In genomic region chr12:124668602-124669001, GRCh38 we compare ENCODE assay signal across 19 cellular contexts.
DNase-seq lines count a peak whose midpoint lies in the region; ATAC-seq, FAIRE-seq and TF ChIP-seq lines count a peak whose summit lies in the region.
"Had no signal": no experiment of that assay in that cellular context is flagged by ENCODE, and none has a peak within 500 bp of the region (broad histone marks: within the 10 kb centered on the region; RNA-seq: fewer than 3 reads in every experiment).

No MANE protein-coding gene starts in this region.

- CTCF ChIA-PET in HepG2 (lab: Yijun Ruan, JAX; ENCODE audit: low intra/inter-chr PET ratio, low total read pairs), result no interaction called here

- peak overlapping the region; percentile 45 for H3K27ac Mint-ChIP-seq in dendritic cell treated with granulocyte-macrophage colony-stimulating factor and Interleukin-4, amounts not matched to agents 40 ng/mL and 50 ng/mL, for 4 days
- H3K27ac Mint-ChIP-seq in activated T-cell treated with anti-CD3 and anti-CD28 coated beads, Interleukin-2, amount 50 U/mL, for 72 hours, result no peak overlapping the region
- H3K27ac Mint-ChIP-seq: CD4-positive, alpha-beta T cell; memory B cell; nephron progenitor cell had no signal

- in situ Hi-C loops in HepG2 (cut with HindIII; ENCODE audit: extremely low pct_ligation_motif_present, low pct_unique_long_range_greater_than_20kb), result no loop called here

- DNase-seq in right lobe of liver, result no peak
- no peak for DNase-seq in HepG2 (ENCODE audit: low spot score)
- DNase-seq in lower lobe of right lung, result no peak
- no peak for DNase-seq in upper lobe of right lung
- DNase-seq in urothelium cell line (ENCODE audit: low spot score), result no peak
- DNase-seq in activated T-cell treated with anti-CD3 and anti-CD28 coated beads, Interleukin-2, amount 50 U/mL, for 72 hours, result no peak
- DNase-seq: activated CD4-positive, alpha-beta T cell treated with anti-CD3 and anti-CD28 coated beads, Interleukin-2, amount 50 U/mL, for 48 hours; activated naive CD4-positive, alpha-beta T cell treated with Interleukin-2 at 50 U/mL for 16 hours; CD4-positive, alpha-beta T cell; nephron progenitor cell; psoas muscle; stimulated activated CD4-positive, alpha-beta T cell treated with anti-CD3 and anti-CD28 coated beads, Interleukin-12 subunit alpha, Interleukin-12 subunit beta, amount 100 ng/mL, for 4 hours; thyroid gland had no signal

- H3K9ac ChIP-seq in HepG2 (ENCODE audit: insufficient read depth, low read depth, low read length), result no peak overlapping the region

- H3K27me3 Mint-ChIP-seq in dendritic cell treated with granulocyte-macrophage colony-stimulating factor and Interleukin-4, amounts not matched to agents 40 ng/mL and 50 ng/mL, for 4 days, result no peaks in the 10 kb centered on the region
- no peaks in the 10 kb centered on the region for H3K27me3 Mint-ChIP-seq in activated T-cell treated with anti-CD3 and anti-CD28 coated beads, Interleukin-2, amount 50 U/mL, for 72 hours (ENCODE audit: low read depth)
- H3K27me3 Mint-ChIP-seq: CD4-positive, alpha-beta T cell had no signal

- H3K27me3 ChIP-seq in right lobe of liver, result no peaks in the 10 kb centered on the region
- H3K27me3 ChIP-seq in HepG2 (ENCODE audit: control insufficient read depth in 1 of 2, insufficient read depth in 2 of 2, low read length in 2 of 2), result peaks cover 4 to 32% of the 10 kb centered on the region in 2 experiments; a peak in 4 of 5 replicates
- no peaks in the 10 kb centered on the region for H3K27me3 ChIP-seq in lower lobe of right lung (ENCODE audit: low read depth)
- H3K27me3 ChIP-seq in upper lobe of right lung, result no peaks in the 10 kb centered on the region
- H3K27me3 ChIP-seq: ascending aorta, thyroid gland had no signal

- 47% methylated on average over 6 of the region's 8 CpGs for WGBS in right lobe of liver (ENCODE audit: insufficient coverage, low coverage, low lambda C conversion rate, missing lambda C conversion rate)
- 35% methylated on average over 8 of the region's 8 CpGs for WGBS in HepG2 (ENCODE audit: low lambda C conversion rate)

- H3K9me3 ChIP-seq in right lobe of liver (no peaks in the 10 kb centered on the region), HepG2 (ENCODE audit: low read length) (0 out of 2 replicates have a peak, but pooled peaks cover 5% of the 10 kb centered on the region), lower lobe of right lung (peaks cover 8% of the 10 kb centered on the region), upper lobe of right lung (no peaks in the 10 kb centered on the region)
- H3K9me3 ChIP-seq: thyroid gland had no signal

- H3K4me1 Mint-ChIP-seq in dendritic cell treated with granulocyte-macrophage colony-stimulating factor and Interleukin-4, amounts not matched to agents 40 ng/mL and 50 ng/mL, for 4 days (ENCODE audit: low read depth), result peaks cover 29% of the 10 kb centered on the region
- no peaks in the 10 kb centered on the region for H3K4me1 Mint-ChIP-seq in activated T-cell treated with anti-CD3 and anti-CD28 coated beads, Interleukin-2, amount 50 U/mL, for 72 hours (ENCODE audit: low read depth)
- H3K4me1 Mint-ChIP-seq: nephron progenitor cell had no signal

- POLR2A ChIA-PET in HepG2 (lab: Yijun Ruan, JAX), result no interaction called here

- TF ChIP-seq EP300 in HepG2 (IDR thresholded peaks at IDR 0.05; ENCODE audit: low read depth in 2 of 2, low read length in 2 of 2) (no peak), HepG2 (CRISPR knock-in tag; IDR thresholded peaks at IDR 0.05; ENCODE audit: borderline replicate concordance) (no peak)

- no peak overlapping the region for H2AFZ ChIP-seq in HepG2 (ENCODE audit: low read length)

- ATAC-seq in right lobe of liver (peak in 3 of 4 donors; percentile 22 to 53 (median 45)), HepG2 (no peak), lower lobe of right lung (peak; percentile 43 to 51), upper lobe of right lung (peak; percentile 45), HG03135 (IDR thresholded peaks at IDR 0.05; ENCODE audit: unreplicated experiment) (no peak)
- ATAC-seq in activated T-cell treated with anti-CD3 and anti-CD28 coated beads, Interleukin-2, amount 50 U/mL, for 72 hours (replicated peaks in 1 of 2), result no peak
- ATAC-seq: psoas muscle had no signal

- no peak for TF ChIP-seq RAD21 in HepG2 (CRISPR knock-in tag; IDR thresholded peaks at IDR 0.05)

- intact Hi-C loops in right lobe of liver (cut with DNase I), result no loop called here
- intact Hi-C loops in HepG2 (cut with micrococcal nuclease; ENCODE audit: unreplicated experiment), result no loop called here
- intact Hi-C loops in dendritic cell treated with granulocyte-macrophage colony-stimulating factor and Interleukin-4, amounts not matched to agents 40 ng/mL and 50 ng/mL, for 4 days (cut with micrococcal nuclease), result no loop called here
- intact Hi-C loops in lower lobe of right lung (cut with DNase I), result no loop called here
- intact Hi-C loops in upper lobe of right lung (cut with DNase I), result no loop called here

- no peaks in the 10 kb centered on the region for H3K79me2 ChIP-seq in HepG2 (ENCODE audit: insufficient read depth, low read length)

- no peak overlapping the region for H3K4me3 Mint-ChIP-seq in dendritic cell treated with granulocyte-macrophage colony-stimulating factor and Interleukin-4, amounts not matched to agents 40 ng/mL and 50 ng/mL, for 4 days
- H3K4me3 Mint-ChIP-seq in activated T-cell treated with anti-CD3 and anti-CD28 coated beads, Interleukin-2, amount 50 U/mL, for 72 hours, result no peak overlapping the region
- H3K4me3 Mint-ChIP-seq: CD4-positive, alpha-beta T cell; memory B cell; nephron progenitor cell had no signal

- H3K4me3 ChIP-seq in right lobe of liver (no peak overlapping the region), HepG2 (replicated peaks in 1 of 3; ENCODE audit: insufficient read depth in 1 of 3, low read depth in 2 of 3, low read length in 3 of 3) (no peak overlapping the region), lower lobe of right lung (no peak overlapping the region), upper lobe of right lung (no peak overlapping the region)
- H3K4me3 ChIP-seq: ascending aorta, psoas muscle, thyroid gland had no signal

- H3K4me2 ChIP-seq in HepG2 (ENCODE audit: low read depth, low read length), result no peak overlapping the region

- H3K36me3 ChIP-seq in right lobe of liver (no peaks in the 10 kb centered on the region), HepG2 (replicated peaks in 1 of 2; ENCODE audit: control insufficient read depth in 1 of 2, insufficient read depth in 2 of 2, low read length in 2 of 2) (no peaks in the 10 kb centered on the region), lower lobe of right lung (no peaks in the 10 kb centered on the region), upper lobe of right lung (no peaks in the 10 kb centered on the region)
- H3K36me3 ChIP-seq: ascending aorta, thyroid gland had no signal

- BruUV-seq in HepG2 (replicated peaks; lab: Mats Ljungman, UMichigan), result no TSS peak

- TF ChIP-seq CTCF in right lobe of liver (IDR thresholded peaks at IDR 0.05), result no peak
- no peak for TF ChIP-seq CTCF in HepG2 (CRISPR knock-in tag; IDR thresholded peaks at IDR 0.05)
- no peak for TF ChIP-seq CTCF in lower lobe of right lung (IDR thresholded peaks at IDR 0.05)
- no peak for TF ChIP-seq CTCF in upper lobe of right lung (IDR thresholded peaks at IDR 0.05)

- H3K27ac ChIP-seq in right lobe of liver, result no peak overlapping the region
- no peak overlapping the region for H3K27ac ChIP-seq in HepG2 (ENCODE audit: extremely low read length, insufficient read depth, low read length)
- peak overlapping the region; percentile 62 for H3K27ac ChIP-seq in lower lobe of right lung
- H3K27ac ChIP-seq in upper lobe of right lung, result peak overlapping the region; percentile 68
- H3K27ac ChIP-seq: ascending aorta, psoas muscle, thyroid gland had no signal

- FAIRE-seq in HepG2 (lab: Jason Lieb, UNC), result no peak
- FAIRE-seq in urothelium cell line (lab: Jason Lieb, UNC), result no peak
- FAIRE-seq: colon, H1 had no signal

- peaks cover 15% of the 10 kb centered on the region for H3K9me3 Mint-ChIP-seq in dendritic cell treated with granulocyte-macrophage colony-stimulating factor and Interleukin-4, amounts not matched to agents 40 ng/mL and 50 ng/mL, for 4 days
- H3K9me3 Mint-ChIP-seq in activated T-cell treated with anti-CD3 and anti-CD28 coated beads, Interleukin-2, amount 50 U/mL, for 72 hours, result peaks cover 0 to 2% of the 10 kb centered on the region in 2 donors
- H3K9me3 Mint-ChIP-seq: CD4-positive, alpha-beta T cell had no signal

- peaks cover 16% of the 10 kb centered on the region for H3K36me3 Mint-ChIP-seq in dendritic cell treated with granulocyte-macrophage colony-stimulating factor and Interleukin-4, amounts not matched to agents 40 ng/mL and 50 ng/mL, for 4 days (ENCODE audit: low read depth)
- H3K36me3 Mint-ChIP-seq in activated T-cell treated with anti-CD3 and anti-CD28 coated beads, Interleukin-2, amount 50 U/mL, for 72 hours (ENCODE audit: insufficient read depth in 2 of 2), result no peaks in the 10 kb centered on the region
- H3K36me3 Mint-ChIP-seq: memory B cell had no signal

- TF ChIP-seq POLR2A in right lobe of liver (IDR thresholded peaks at IDR 0.05) (no peak), HepG2 (IDR thresholded peaks at IDR 0.05; ENCODE audit: insufficient read depth in 1 of 2, low read depth in 2 of 2, low read length in 2 of 2) (no peak)

- H3K4me1 ChIP-seq in right lobe of liver (no peaks in the 10 kb centered on the region), HepG2 (ENCODE audit: insufficient read depth, low read length) (peaks cover 16% of the 10 kb centered on the region), lower lobe of right lung (peaks cover 27% of the 10 kb centered on the region), upper lobe of right lung (peaks cover 23% of the 10 kb centered on the region)
- H3K4me1 ChIP-seq: psoas muscle, thyroid gland had no signal

- H4K20me1 ChIP-seq in HepG2 (ENCODE audit: insufficient read depth, low read length), result no peaks in the 10 kb centered on the region

TF ChIP-seq in HepG2, 621 proteins besides CTCF, POLR2A, EP300 and RAD21 (continues in another document):
- TF ChIP-seq, protein P1, sequence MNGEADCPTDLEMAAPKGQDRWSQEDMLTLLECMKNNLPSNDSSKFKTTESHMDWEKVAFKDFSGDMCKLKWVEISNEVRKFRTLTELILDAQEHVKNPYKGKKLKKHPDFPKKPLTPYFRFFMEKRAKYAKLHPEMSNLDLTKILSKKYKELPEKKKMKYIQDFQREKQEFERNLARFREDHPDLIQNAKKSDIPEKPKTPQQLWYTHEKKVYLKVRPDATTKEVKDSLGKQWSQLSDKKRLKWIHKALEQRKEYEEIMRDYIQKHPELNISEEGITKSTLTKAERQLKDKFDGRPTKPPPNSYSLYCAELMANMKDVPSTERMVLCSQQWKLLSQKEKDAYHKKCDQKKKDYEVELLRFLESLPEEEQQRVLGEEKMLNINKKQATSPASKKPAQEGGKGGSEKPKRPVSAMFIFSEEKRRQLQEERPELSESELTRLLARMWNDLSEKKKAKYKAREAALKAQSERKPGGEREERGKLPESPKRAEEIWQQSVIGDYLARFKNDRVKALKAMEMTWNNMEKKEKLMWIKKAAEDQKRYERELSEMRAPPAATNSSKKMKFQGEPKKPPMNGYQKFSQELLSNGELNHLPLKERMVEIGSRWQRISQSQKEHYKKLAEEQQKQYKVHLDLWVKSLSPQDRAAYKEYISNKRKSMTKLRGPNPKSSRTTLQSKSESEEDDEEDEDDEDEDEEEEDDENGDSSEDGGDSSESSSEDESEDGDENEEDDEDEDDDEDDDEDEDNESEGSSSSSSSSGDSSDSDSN (CRISPR knock-in tag; IDR thresholded peaks at IDR 0.05), result no peak
- TF ChIP-seq HNF4A (CRISPR knock-in tag; IDR thresholded peaks at IDR 0.05), result no peak
- no peak for TF ChIP-seq ZFP1 (CRISPR knock-in tag; IDR thresholded peaks at IDR 0.05)

Comparison
In these comparisons a context has a peak if more than half of its experiments do, and no peak if none do; other contexts are left out.
1. ATAC-seq: peak in right lobe of liver (3 of 4), lower lobe of right lung (2 of 2) and upper lobe of right lung (single experiment); none in HepG2 (single experiment), HG03135 (single experiment) and activated T-cell treated with anti-CD3 and anti-CD28 coated beads, Interleukin-2, amount 50 U/mL, for 72 hours (0 of 2).
2. H3K27ac ChIP-seq: peak in lower lobe of right lung (single experiment) and upper lobe of right lung (single experiment); none in right lobe of liver (0 of 3) and HepG2 (single experiment).